Comparison of ENCODE assay signal across 8 cellular contexts in genomic region chr10:73495226-73495883, GRCh38. TPM values are rescaled to one million over a fixed set of nuclear protein-coding genes. Genes with fewer than 3 reads are reported as not detected.
DNase-seq lines count a peak whose midpoint lies in the region; ATAC-seq and TF ChIP-seq lines count a peak whose summit lies in the region.

No MANE protein-coding gene starts in this region.

- ATAC-seq in Right ventricle myocardium superior (ENCODE audit: poor library complexity): peak; percentile 93

- H3K9me3 Mint-ChIP-seq in activated naive CD8-positive, alpha-beta T cell treated with anti-CD3 and anti-CD28 coated beads for 36 hours: no peaks in the 10 kb centered on the region
- no peaks in the 10 kb centered on the region for H3K9me3 Mint-ChIP-seq in type B pancreatic cell

- H3K27ac Mint-ChIP-seq in activated naive CD8-positive, alpha-beta T cell treated with anti-CD3 and anti-CD28 coated beads for 36 hours: peak overlapping the region; percentile 88
- H3K27ac Mint-ChIP-seq in type B pancreatic cell: peak overlapping the region; percentile 94

- TF ChIP-seq CTCF in GM06990 (IDR thresholded peaks at IDR 0.05; ENCODE audit: insufficient read depth, low read length, poor library complexity, severe bottlenecking) (no peak), type B pancreatic cell (conservative IDR thresholded peaks at IDR 0.05) (no peak)

- H3K4me3 Mint-ChIP-seq in activated naive CD8-positive, alpha-beta T cell treated with anti-CD3 and anti-CD28 coated beads for 36 hours: peak overlapping the region; percentile 92
- peak overlapping the region; percentile 94 for H3K4me3 Mint-ChIP-seq in type B pancreatic cell

- H3K36me3 Mint-ChIP-seq in activated naive CD8-positive, alpha-beta T cell treated with anti-CD3 and anti-CD28 coated beads for 36 hours: peaks cover 8% of the 10 kb centered on the region
- H3K36me3 Mint-ChIP-seq in type B pancreatic cell: peaks cover 22% of the 10 kb centered on the region

- peaks cover 28% of the 10 kb centered on the region for H3K4me1 Mint-ChIP-seq in activated naive CD8-positive, alpha-beta T cell treated with anti-CD3 and anti-CD28 coated beads for 36 hours
- peaks cover 28% of the 10 kb centered on the region for H3K4me1 Mint-ChIP-seq in type B pancreatic cell (ENCODE audit: unreplicated experiment)

- H3K4me3 ChIP-seq in GM06990 (replicated peaks; ENCODE audit: low read depth, low read length) (peak overlapping the region; percentile 85), H7 (ENCODE audit: insufficient read depth, low read depth, low read length) (peak overlapping the region; percentile 95)

- DNase-seq in GM06990 (ENCODE audit: extremely low read depth, insufficient read length) (peak; percentile 94), H7 (peak; percentile 94), LoVo (ENCODE audit: low spot score) (peak; percentile 88), SKM-1 (lab: John Stamatoyannopoulos, UW; ENCODE audit: unreplicated experiment) (peak; percentile 71), Right ventricle myocardium superior (peak; percentile 94), posterior cingulate gyrus (peak; percentile 57 to 96 (median 74)), type B pancreatic cell (ENCODE audit: extremely low spot score, unreplicated experiment) (peak; percentile 84)
- DNase-seq in activated naive CD8-positive, alpha-beta T cell treated with anti-CD3 and anti-CD28 coated beads for 36 hours: peak; percentile 88

- intact Hi-C loops in Right ventricle myocardium superior (cut with DNase I): no loop called here
- intact Hi-C loops in posterior cingulate gyrus (cut with DNase I): loop anchor here (5.0 to 10.0 kb wide), 2 partner anchors 83 to 241 kb away; partner anchors contain the start of genes ANXA7 and MRPS16

- no peaks in the 10 kb centered on the region for H3K36me3 ChIP-seq in GM06990 (ENCODE audit: control insufficient read depth, insufficient read depth, low read length)
- H3K36me3 ChIP-seq in H7 (replicated peaks; ENCODE audit: control insufficient read depth, insufficient read depth, low read length): peaks cover 4% of the 10 kb centered on the region; the same call in 1 of the 2 replicates

- H3K27me3 ChIP-seq in GM06990 (replicated peaks; ENCODE audit: control insufficient read depth, insufficient read depth, low read length) (no peaks in the 10 kb centered on the region), H7 (ENCODE audit: control insufficient read depth, insufficient read depth, low read length) (no peaks in the 10 kb centered on the region)

- no peaks in the 10 kb centered on the region for H3K27me3 Mint-ChIP-seq in activated naive CD8-positive, alpha-beta T cell treated with anti-CD3 and anti-CD28 coated beads for 36 hours
- no peaks in the 10 kb centered on the region for H3K27me3 Mint-ChIP-seq in type B pancreatic cell

RNA-seq across cellular contexts. Expression of gene PPP3CB, which starts 0.5 kb away (rescaled TPM):
- total RNA-seq in H7 (2014; rRNA removed; shearing (Covaris generic)): 11.7 and 13.3 TPM in 2 replicates
- 10 to 100 TPM; 37.7 to 38.9 TPM for total RNA-seq in activated naive CD8-positive, alpha-beta T cell treated with anti-CD3 and anti-CD28 coated beads for 36 hours
- total RNA-seq in Right ventricle myocardium superior: 64.1 TPM
- total RNA-seq in type B pancreatic cell (ENCODE audit: low replicate concordance): 34.8 and 42.4 TPM in 2 replicates

Comparison
In these comparisons a context has a peak if more than half of its experiments do, and no peak if none do; other contexts are left out.
1. Peak in every context shown above with its lines: DNase-seq, ATAC-seq and H3K4me3 ChIP-seq.